Comparison of ENCODE assay signal across 1 cellular context in genomic region chr4:184437565-184437964, GRCh38.
TF ChIP-seq lines count a peak whose summit lies in the region.

No MANE protein-coding gene starts in this region.

TF ChIP-seq in WTC11, 78 proteins besides CTCF, POLR2A, EP300 and RAD21 (continued from another document):
- TF ChIP-seq ARID4B (CRISPR knock-in tag; IDR thresholded peaks at IDR 0.05; ENCODE audit: borderline replicate concordance): no peak
- no peak for TF ChIP-seq NFE2L1 (CRISPR knock-in tag; IDR thresholded peaks at IDR 0.05)
- TF ChIP-seq ZNF281 (CRISPR knock-in tag; IDR thresholded peaks at IDR 0.05): no peak
- no peak for TF ChIP-seq HMGXB4 (CRISPR knock-in tag; IDR thresholded peaks at IDR 0.05)
- no peak for TF ChIP-seq USF1 (CRISPR knock-in tag; IDR thresholded peaks at IDR 0.05)
- TF ChIP-seq PRDM15 (CRISPR knock-in tag; IDR thresholded peaks at IDR 0.05): no peak
- TF ChIP-seq ATF1 (CRISPR knock-in tag; IDR thresholded peaks at IDR 0.05): no peak
- no peak for TF ChIP-seq CREB1 (CRISPR knock-in tag; IDR thresholded peaks at IDR 0.05)
- no peak for TF ChIP-seq MYBL2 (CRISPR knock-in tag; IDR thresholded peaks at IDR 0.05)
- no peak for TF ChIP-seq ATF3 (CRISPR knock-in tag; conservative IDR thresholded peaks at IDR 0.05)
- TF ChIP-seq FOXK1 (CRISPR knock-in tag; IDR thresholded peaks at IDR 0.05): no peak
- no peak for TF ChIP-seq OVOL2 (CRISPR knock-in tag; IDR thresholded peaks at IDR 0.05; ENCODE audit: borderline replicate concordance)
- no peak for TF ChIP-seq ZNF263 (CRISPR knock-in tag; IDR thresholded peaks at IDR 0.05; ENCODE audit: low read depth)
- TF ChIP-seq ZBTB43 (CRISPR knock-in tag; IDR thresholded peaks at IDR 0.05): no peak
